In the genomic region with DNA sequence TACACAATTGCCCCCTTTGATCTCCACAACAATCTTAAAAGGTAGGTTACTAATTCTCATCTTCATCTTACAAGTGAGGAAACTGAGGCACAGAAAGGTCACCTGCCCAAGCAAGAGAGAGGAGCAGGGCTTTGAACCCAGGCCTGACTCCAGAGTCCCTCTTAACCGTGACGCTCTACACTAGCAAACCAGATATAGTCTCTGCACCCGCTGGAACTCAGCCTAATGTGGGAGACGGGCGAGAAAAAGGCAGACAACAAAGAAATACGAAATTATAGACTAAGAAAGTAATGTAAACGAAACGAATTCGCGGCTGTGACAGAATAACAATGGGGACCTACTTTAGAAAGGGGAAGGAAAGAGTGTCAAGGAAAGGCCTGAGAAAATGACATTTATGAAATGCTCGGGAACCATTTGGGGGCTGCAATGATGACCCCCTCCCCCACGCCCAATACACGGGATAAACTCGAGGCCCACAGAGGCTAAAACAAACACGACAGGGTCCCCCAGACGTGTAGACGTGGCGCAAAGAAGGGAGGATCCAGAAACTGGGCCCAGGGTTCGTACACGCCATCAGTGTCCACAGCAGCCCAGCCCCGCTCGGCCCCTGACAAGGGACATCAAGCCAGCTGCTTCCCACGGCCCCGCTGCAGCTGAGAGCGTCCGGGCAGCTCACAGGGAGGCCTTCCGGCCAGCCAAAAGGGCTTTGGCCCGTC, we compare ENCODE assay signal across 8 cellular contexts. TPM values are rescaled to one million over a fixed set of nuclear protein-coding genes. Genes with fewer than 3 reads are reported as not detected.
DNase-seq lines count a peak whose midpoint lies in the region; ATAC-seq and TF ChIP-seq lines count a peak whose summit lies in the region.

No MANE protein-coding gene starts in this region.

- H3K27me3 ChIP-seq in A673 (replicated peaks; ENCODE audit: insufficient read depth, low read depth, low read length, poor library complexity), result no peaks in the 10 kb centered on the region
- H3K27me3 ChIP-seq in esophagus muscularis mucosa, result no peaks in the 10 kb centered on the region
- no peaks in the 10 kb centered on the region for H3K27me3 ChIP-seq in neural progenitor cell

- peaks cover 17% of the 10 kb centered on the region for H3F3A ChIP-seq in neural progenitor cell (ENCODE audit: low read depth)

- DNase-seq in A673 (ENCODE audit: low spot score), result peak; percentile 13
- no peak for DNase-seq in T-helper 2 cell treated with Interferon-gamma antibody and Interleukin-4, amounts not matched to agents 5 μg/mL and 100 μg/mL, for 36 hours (ENCODE audit: low spot score)
- no peak for DNase-seq in esophagus muscularis mucosa (ENCODE audit: extremely low spot score)
- peak; percentile 16 for DNase-seq in neural progenitor cell (ENCODE audit: low spot score)
- DNase-seq in NCI-H2029 (lab: John Stamatoyannopoulos, UW), result no peak

- peak overlapping the region; percentile 92 for H3K4me2 ChIP-seq in neural progenitor cell

- no peak for TF ChIP-seq EP300 in esophagus muscularis mucosa (IDR thresholded peaks at IDR 0.05)

- peaks cover 21% of the 10 kb centered on the region for H3K36me3 Mint-ChIP-seq in T-helper 2 cell treated with Interferon-gamma antibody and Interleukin-4, amounts not matched to agents 5 μg/mL and 100 μg/mL, for 36 hours (ENCODE audit: low read depth)
- peaks cover 12% of the 10 kb centered on the region for H3K36me3 Mint-ChIP-seq in neural progenitor cell

- peak overlapping the region; percentile 96 for H2AFZ ChIP-seq in neural progenitor cell (replicated peaks)

- peak overlapping the region; percentile 93 for H3K27ac Mint-ChIP-seq in T-helper 2 cell treated with Interferon-gamma antibody and Interleukin-4, amounts not matched to agents 5 μg/mL and 100 μg/mL, for 36 hours
- H3K27ac Mint-ChIP-seq in neural progenitor cell, result peak overlapping the region; percentile 38

- no peaks in the 10 kb centered on the region for H3K36me3 ChIP-seq in A673 (ENCODE audit: insufficient read depth, low read length, poor library complexity, severe bottlenecking)
- peaks cover 0 to 10% (median 7%) of the 10 kb centered on the region in 4 donors for H3K36me3 ChIP-seq in esophagus muscularis mucosa
- H3K36me3 ChIP-seq in neural progenitor cell, result no peaks in the 10 kb centered on the region

- peaks cover 32% of the 10 kb centered on the region for H4K20me1 ChIP-seq in neural progenitor cell (ENCODE audit: low read depth)

- no peaks in the 10 kb centered on the region for H3K27me3 Mint-ChIP-seq in T-helper 2 cell treated with Interferon-gamma antibody and Interleukin-4, amounts not matched to agents 5 μg/mL and 100 μg/mL, for 36 hours (ENCODE audit: low read depth)
- H3K27me3 Mint-ChIP-seq in neural progenitor cell (ENCODE audit: insufficient read depth, low read depth), result peaks cover 4% of the 10 kb centered on the region

- intact Hi-C loops in A673 (cut with micrococcal nuclease; ENCODE audit: unreplicated experiment) (loop anchor here (10.0 kb wide), 1 partner anchor 217 kb away; a partner anchor contains a TSS), esophagus muscularis mucosa (cut with DNase I) (loop anchor here (5.0 kb wide), 1 partner anchor 220 kb away; a partner anchor contains a TSS)

- H3K4me1 Mint-ChIP-seq in T-helper 2 cell treated with Interferon-gamma antibody and Interleukin-4, amounts not matched to agents 5 μg/mL and 100 μg/mL, for 36 hours (ENCODE audit: low read depth), result peaks cover 42% of the 10 kb centered on the region
- peaks cover 23% of the 10 kb centered on the region for H3K4me1 Mint-ChIP-seq in neural progenitor cell

- POLR2A ChIA-PET in A673 (lab: Charles Lee; ENCODE audit: low non-redundant PET), result no interaction called here

- CTCF ChIA-PET in A673 (lab: Charles Lee), result interaction anchor here (0.5 to 0.8 kb wide), 2 partner anchors 129 to 257 kb away, joined by 3 to 4 read pairs; no protein-coding TSS in a partner anchor

- H3K4me3 ChIP-seq in A673 (ENCODE audit: low read depth, low read length, poor library complexity, severe bottlenecking), result peak overlapping the region; percentile 94
- H3K4me3 ChIP-seq in esophagus muscularis mucosa, result peak overlapping the region; percentile 91 to 99 (median 96)
- peak overlapping the region; percentile 95 for H3K4me3 ChIP-seq in neural progenitor cell

- no peak for TF ChIP-seq POLR2A in esophagus muscularis mucosa (IDR thresholded peaks at IDR 0.05; ENCODE audit: low read depth)

- peak overlapping the region; percentile 95 for H3K9ac ChIP-seq in neural progenitor cell

- H3K4me1 ChIP-seq in A673 (ENCODE audit: insufficient read depth, low read length, poor library complexity, severe bottlenecking), result peaks cover 31% of the 10 kb centered on the region
- peaks cover 46 to 64% (median 56%) of the 10 kb centered on the region in 4 donors for H3K4me1 ChIP-seq in esophagus muscularis mucosa
- peaks cover 6% of the 10 kb centered on the region for H3K4me1 ChIP-seq in neural progenitor cell

- TF ChIP-seq CTCF in A673 (conservative IDR thresholded peaks at IDR 0.05; ENCODE audit: low read depth, low read length), result no peak
- peak in 1 of 3 experiments; percentile 3 for TF ChIP-seq CTCF in esophagus muscularis mucosa (IDR thresholded peaks at IDR 0.05)
- TF ChIP-seq CTCF in neural progenitor cell (IDR thresholded peaks at IDR 0.05), result no peak

- WGBS in esophagus muscularis mucosa, result under 1% methylated on average over 21 of the region's 28 CpGs

- no peaks in the 10 kb centered on the region for H3K9me3 ChIP-seq in A673 (ENCODE audit: low read depth, low read length, poor library complexity, severe bottlenecking)
- H3K9me3 ChIP-seq in esophagus muscularis mucosa, result no peaks in the 10 kb centered on the region
- no peaks in the 10 kb centered on the region for H3K9me3 ChIP-seq in neural progenitor cell (ENCODE audit: low read depth)

- H3K27ac ChIP-seq in A673 (ENCODE audit: low read depth, low read length, poor library complexity, severe bottlenecking) (peak overlapping the region; percentile 87), esophagus muscularis mucosa (replicated peaks in 1 of 4) (peak overlapping the region; percentile 93 to 97 (median 95)), neural progenitor cell (peak overlapping the region; percentile 76)

- H3K79me2 ChIP-seq in neural progenitor cell (ENCODE audit: low read depth), result peaks cover 55% of the 10 kb centered on the region

- peak overlapping the region; percentile 88 for H3K4me3 Mint-ChIP-seq in T-helper 2 cell treated with Interferon-gamma antibody and Interleukin-4, amounts not matched to agents 5 μg/mL and 100 μg/mL, for 36 hours
- peak overlapping the region; percentile 91 for H3K4me3 Mint-ChIP-seq in neural progenitor cell

- BruUV-seq in A673 (replicated peaks; lab: Mats Ljungman, UMichigan), result TSS peak; percentile 69

- peak; percentile 27 for ATAC-seq in GM18498 (IDR thresholded peaks at IDR 0.05; ENCODE audit: unreplicated experiment)
- ATAC-seq in HG03159 (IDR thresholded peaks at IDR 0.05; ENCODE audit: unreplicated experiment), result peak; percentile 22
- ATAC-seq in HG03469 (IDR thresholded peaks at IDR 0.05; ENCODE audit: unreplicated experiment), result no peak

- no peaks in the 10 kb centered on the region for H3K9me3 Mint-ChIP-seq in T-helper 2 cell treated with Interferon-gamma antibody and Interleukin-4, amounts not matched to agents 5 μg/mL and 100 μg/mL, for 36 hours
- no peaks in the 10 kb centered on the region for H3K9me3 Mint-ChIP-seq in neural progenitor cell

RNA-seq across cellular contexts. Expression of a gene that starts 0.6 kb away (rescaled TPM):
- total RNA-seq in A673 (2021), result 34.6 and 39.5 TPM in 2 replicates
- 10 to 100 TPM; 44.1 to 58.2 (median 52.1) TPM for total RNA-seq in esophagus muscularis mucosa
- total RNA-seq in neural progenitor cell (ENCODE audit: low replicate concordance), result 73.0 and 96.4 TPM in 2 replicates

RNA-seq across cellular contexts. Expression of a gene that starts 55.2 kb away (rescaled TPM):
- total RNA-seq in A673 (2021) (13.6 and 16.1 TPM in 2 replicates), esophagus muscularis mucosa (10 to 100 TPM; 13.3 to 20.3 (median 14.6) TPM), neural progenitor cell (ENCODE audit: low replicate concordance) (9.3 and 13.8 TPM in 2 replicates)

Comparison
In these comparisons a context has a peak if more than half of its experiments do, and no peak if none do; other contexts are left out.
1. DNase-seq: peak in A673 (single experiment) and neural progenitor cell (single experiment); none in T-helper 2 cell treated with Interferon-gamma antibody and Interleukin-4, amounts not matched to agents 5 μg/mL and 100 μg/mL, for 36 hours (single experiment), esophagus muscularis mucosa (single experiment) and NCI-H2029 (single experiment).
2. Peak in every context shown above with its lines, with median percentiles within 50 percentile points of each other: H3K27ac ChIP-seq and H3K4me3 ChIP-seq.